ENCODE assay signal across 8 cellular contexts in the genomic region with DNA sequence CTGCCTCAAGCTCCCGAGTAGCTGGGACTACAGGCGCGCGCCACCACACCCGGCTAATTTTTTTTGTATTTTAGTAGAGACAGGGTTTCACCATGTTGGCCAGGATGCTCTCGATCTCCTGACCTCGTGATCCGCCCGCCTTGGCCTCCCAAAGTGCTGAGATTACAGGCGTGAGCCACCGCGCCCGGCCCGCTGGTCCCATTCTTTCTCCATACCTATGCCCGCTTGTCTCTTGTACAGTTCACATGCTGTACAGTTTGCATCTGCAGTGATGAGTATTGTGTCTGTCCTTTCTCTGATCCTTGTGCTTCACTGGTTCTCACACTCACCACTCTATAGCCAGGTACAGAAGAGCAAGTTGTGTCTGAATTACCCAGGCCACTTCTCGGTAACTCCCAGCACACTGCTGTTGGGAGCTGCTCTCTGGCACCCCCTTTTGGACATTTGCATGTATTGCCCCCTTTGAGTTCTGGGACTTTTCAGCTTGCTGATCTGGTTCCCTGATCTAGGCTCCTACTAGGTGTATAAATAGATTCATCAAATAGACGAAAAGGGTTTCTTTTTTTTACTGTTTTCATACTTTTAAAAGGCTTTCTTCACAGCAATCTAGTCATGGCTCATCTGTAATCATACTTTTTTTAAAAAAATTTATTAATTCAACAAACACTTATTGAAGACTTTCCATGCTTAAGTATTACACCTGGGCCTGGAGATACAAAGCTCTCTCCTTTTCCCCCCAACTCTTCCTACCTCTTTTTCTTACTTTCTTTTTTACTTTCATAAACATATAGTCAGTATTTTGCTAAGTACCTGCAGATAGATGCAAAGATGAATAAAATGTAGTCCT. TPM values are rescaled to one million over a fixed set of nuclear protein-coding genes. Genes with fewer than 3 reads are reported as not detected.
DNase-seq lines count a peak whose midpoint lies in the region; ATAC-seq lines count a peak whose summit lies in the region.

No MANE protein-coding gene starts in this region.

- DNase-seq in NCI-H1417 (lab: John Stamatoyannopoulos, UW) = peak; percentile 50 to 81 (median 76)
- no peak for DNase-seq in NCI-H1417 treated with DMSO at 0.1 percent for 48 hours (lab: John Stamatoyannopoulos, UW)
- DNase-seq in NCI-H510A treated with DMSO at 0.1 percent for 48 hours (lab: John Stamatoyannopoulos, UW) = peak; percentile 64
- peak; percentile 48 to 61 for DNase-seq in activated CD4-positive, alpha-beta T cell treated with anti-CD3 and anti-CD28 coated beads, Interleukin-2, amount 50 U/mL, for 24 hours (ENCODE audit: low read depth in 1 of 2, low spot score in 1 of 2)
- DNase-seq in dermis blood vessel endothelial cell = peak; percentile 78
- DNase-seq in medulla oblongata (ENCODE audit: extremely low spot score) = peak; percentile 87
- DNase-seq in stimulated activated CD8-positive, alpha-beta memory T cell treated with anti-CD3 and anti-CD28 coated beads, Interleukin-4, amount 100 ng/mL, for 24 hours (ENCODE audit: low read depth) = peak; percentile 44

- ATAC-seq in HG03095 (IDR thresholded peaks at IDR 0.05; ENCODE audit: unreplicated experiment) = peak; percentile 65

RNA-seq across cellular contexts. Expression of a gene that starts 53.5 kb away (rescaled TPM):
- total RNA-seq in dermis blood vessel endothelial cell = 0.09 TPM in 1 of 2 replicates, not detected in the other
